In the genomic region with DNA sequence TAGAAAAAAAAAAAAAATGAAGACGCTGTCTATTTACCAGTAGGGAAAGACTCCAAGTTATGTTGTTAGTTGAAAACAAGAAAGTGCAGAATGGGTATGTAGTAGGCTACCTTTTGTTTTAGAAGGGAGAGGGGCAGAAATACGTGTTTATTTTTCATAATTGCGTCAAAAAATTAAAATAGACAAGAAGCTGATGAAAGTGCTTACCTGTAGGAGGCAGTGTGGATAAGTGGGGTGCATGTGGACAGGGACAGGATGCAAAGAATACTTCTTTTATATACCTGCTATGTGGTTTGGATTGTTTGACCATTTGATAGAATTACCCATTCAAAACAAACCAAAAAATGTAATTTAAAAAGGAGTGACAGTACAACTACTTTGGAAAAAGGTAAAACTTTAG, we compare ENCODE assay signal across 2 cellular contexts.
TF ChIP-seq lines count a peak whose summit lies in the region.

No MANE protein-coding gene starts in this region.

TF ChIP-seq in SK-N-SH, 30 proteins besides CTCF, POLR2A, EP300 and RAD21:
- TF ChIP-seq SIN3A (IDR thresholded peaks at IDR 0.05; ENCODE audit: borderline replicate concordance, low read depth, low read length) (no peak), RCOR1 (IDR thresholded peaks at IDR 0.05; ENCODE audit: low read length) (no peak), EZH2phosphoT487 (IDR thresholded peaks at IDR 0.05; ENCODE audit: borderline replicate concordance, low read depth) (no peak), FOSL2 (IDR thresholded peaks at IDR 0.05; ENCODE audit: borderline replicate concordance, low read depth) (no peak), TAF1 (IDR thresholded peaks at IDR 0.05; ENCODE audit: borderline replicate concordance, low read depth, low read length) (no peak), ELF1 (IDR thresholded peaks at IDR 0.05) (no peak), FOXJ3 (CRISPR knock-in tag; IDR thresholded peaks at IDR 0.05) (no peak), POLR2AphosphoS5 (IDR thresholded peaks at IDR 0.05; ENCODE audit: low read depth, low read length) (no peak), GABPA (IDR thresholded peaks at IDR 0.05; ENCODE audit: low read depth) (no peak), SMC3 (IDR thresholded peaks at IDR 0.05; ENCODE audit: low read depth, low read length) (no peak)
- TF ChIP-seq, protein P1, sequence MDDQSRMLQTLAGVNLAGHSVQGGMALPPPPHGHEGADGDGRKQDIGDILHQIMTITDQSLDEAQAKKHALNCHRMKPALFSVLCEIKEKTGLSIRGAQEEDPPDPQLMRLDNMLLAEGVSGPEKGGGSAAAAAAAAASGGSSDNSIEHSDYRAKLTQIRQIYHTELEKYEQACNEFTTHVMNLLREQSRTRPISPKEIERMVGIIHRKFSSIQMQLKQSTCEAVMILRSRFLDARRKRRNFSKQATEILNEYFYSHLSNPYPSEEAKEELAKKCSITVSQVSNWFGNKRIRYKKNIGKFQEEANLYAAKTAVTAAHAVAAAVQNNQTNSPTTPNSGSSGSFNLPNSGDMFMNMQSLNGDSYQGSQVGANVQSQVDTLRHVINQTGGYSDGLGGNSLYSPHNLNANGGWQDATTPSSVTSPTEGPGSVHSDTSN (IDR thresholded peaks at IDR 0.05): no peak

TF ChIP-seq in SK-N-SH treated with all-trans-retinoic acid at 6 μM for 48 hours, 23 proteins besides CTCF, POLR2A, EP300 and RAD21:
- TF ChIP-seq GLIS3 (CRISPR knock-in tag; IDR thresholded peaks at IDR 0.05) (no peak), ZC3H10 (CRISPR knock-in tag; IDR thresholded peaks at IDR 0.05) (no peak), ZFP30 (CRISPR knock-in tag; IDR thresholded peaks at IDR 0.05) (no peak), ZFP3 (CRISPR knock-in tag; IDR thresholded peaks at IDR 0.05) (no peak), RARB (CRISPR knock-in tag; IDR thresholded peaks at IDR 0.05) (no peak), OSR1 (CRISPR knock-in tag; IDR thresholded peaks at IDR 0.05) (no peak), ZNF8 (CRISPR knock-in tag; IDR thresholded peaks at IDR 0.05) (no peak), BACH2 (CRISPR knock-in tag; IDR thresholded peaks at IDR 0.05; ENCODE audit: borderline replicate concordance) (no peak)
- TF ChIP-seq, protein P2, sequence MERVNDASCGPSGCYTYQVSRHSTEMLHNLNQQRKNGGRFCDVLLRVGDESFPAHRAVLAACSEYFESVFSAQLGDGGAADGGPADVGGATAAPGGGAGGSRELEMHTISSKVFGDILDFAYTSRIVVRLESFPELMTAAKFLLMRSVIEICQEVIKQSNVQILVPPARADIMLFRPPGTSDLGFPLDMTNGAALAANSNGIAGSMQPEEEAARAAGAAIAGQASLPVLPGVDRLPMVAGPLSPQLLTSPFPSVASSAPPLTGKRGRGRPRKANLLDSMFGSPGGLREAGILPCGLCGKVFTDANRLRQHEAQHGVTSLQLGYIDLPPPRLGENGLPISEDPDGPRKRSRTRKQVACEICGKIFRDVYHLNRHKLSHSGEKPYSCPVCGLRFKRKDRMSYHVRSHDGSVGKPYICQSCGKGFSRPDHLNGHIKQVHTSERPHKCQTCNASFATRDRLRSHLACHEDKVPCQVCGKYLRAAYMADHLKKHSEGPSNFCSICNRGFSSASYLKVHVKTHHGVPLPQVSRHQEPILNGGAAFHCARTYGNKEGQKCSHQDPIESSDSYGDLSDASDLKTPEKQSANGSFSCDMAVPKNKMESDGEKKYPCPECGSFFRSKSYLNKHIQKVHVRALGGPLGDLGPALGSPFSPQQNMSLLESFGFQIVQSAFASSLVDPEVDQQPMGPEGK (CRISPR knock-in tag; IDR thresholded peaks at IDR 0.05; ENCODE audit: borderline replicate concordance): no peak
- TF ChIP-seq, protein P3, sequence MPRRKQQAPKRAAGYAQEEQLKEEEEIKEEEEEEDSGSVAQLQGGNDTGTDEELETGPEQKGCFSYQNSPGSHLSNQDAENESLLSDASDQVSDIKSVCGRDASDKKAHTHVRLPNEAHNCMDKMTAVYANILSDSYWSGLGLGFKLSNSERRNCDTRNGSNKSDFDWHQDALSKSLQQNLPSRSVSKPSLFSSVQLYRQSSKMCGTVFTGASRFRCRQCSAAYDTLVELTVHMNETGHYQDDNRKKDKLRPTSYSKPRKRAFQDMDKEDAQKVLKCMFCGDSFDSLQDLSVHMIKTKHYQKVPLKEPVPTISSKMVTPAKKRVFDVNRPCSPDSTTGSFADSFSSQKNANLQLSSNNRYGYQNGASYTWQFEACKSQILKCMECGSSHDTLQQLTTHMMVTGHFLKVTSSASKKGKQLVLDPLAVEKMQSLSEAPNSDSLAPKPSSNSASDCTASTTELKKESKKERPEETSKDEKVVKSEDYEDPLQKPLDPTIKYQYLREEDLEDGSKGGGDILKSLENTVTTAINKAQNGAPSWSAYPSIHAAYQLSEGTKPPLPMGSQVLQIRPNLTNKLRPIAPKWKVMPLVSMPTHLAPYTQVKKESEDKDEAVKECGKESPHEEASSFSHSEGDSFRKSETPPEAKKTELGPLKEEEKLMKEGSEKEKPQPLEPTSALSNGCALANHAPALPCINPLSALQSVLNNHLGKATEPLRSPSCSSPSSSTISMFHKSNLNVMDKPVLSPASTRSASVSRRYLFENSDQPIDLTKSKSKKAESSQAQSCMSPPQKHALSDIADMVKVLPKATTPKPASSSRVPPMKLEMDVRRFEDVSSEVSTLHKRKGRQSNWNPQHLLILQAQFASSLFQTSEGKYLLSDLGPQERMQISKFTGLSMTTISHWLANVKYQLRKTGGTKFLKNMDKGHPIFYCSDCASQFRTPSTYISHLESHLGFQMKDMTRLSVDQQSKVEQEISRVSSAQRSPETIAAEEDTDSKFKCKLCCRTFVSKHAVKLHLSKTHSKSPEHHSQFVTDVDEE (CRISPR knock-in tag; IDR thresholded peaks at IDR 0.05): no peak
- TF ChIP-seq, protein P4, sequence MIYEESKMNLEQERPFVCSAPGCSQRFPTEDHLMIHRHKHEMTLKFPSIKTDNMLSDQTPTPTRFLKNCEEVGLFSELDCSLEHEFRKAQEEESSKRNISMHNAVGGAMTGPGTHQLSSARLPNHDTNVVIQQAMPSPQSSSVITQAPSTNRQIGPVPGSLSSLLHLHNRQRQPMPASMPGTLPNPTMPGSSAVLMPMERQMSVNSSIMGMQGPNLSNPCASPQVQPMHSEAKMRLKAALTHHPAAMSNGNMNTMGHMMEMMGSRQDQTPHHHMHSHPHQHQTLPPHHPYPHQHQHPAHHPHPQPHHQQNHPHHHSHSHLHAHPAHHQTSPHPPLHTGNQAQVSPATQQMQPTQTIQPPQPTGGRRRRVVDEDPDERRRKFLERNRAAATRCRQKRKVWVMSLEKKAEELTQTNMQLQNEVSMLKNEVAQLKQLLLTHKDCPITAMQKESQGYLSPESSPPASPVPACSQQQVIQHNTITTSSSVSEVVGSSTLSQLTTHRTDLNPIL (CRISPR knock-in tag; IDR thresholded peaks at IDR 0.05; ENCODE audit: low read depth): no peak
